ENCODE assay signal across 24 cellular contexts in genomic region chr2:199216253-199216652, GRCh38.
DNase-seq lines count a peak whose midpoint lies in the region; ATAC-seq and TF ChIP-seq lines count a peak whose summit lies in the region.
"Had no signal": no experiment of that assay in that cellular context is flagged by ENCODE, and none has a peak within 500 bp of the region (broad histone marks: within the 10 kb centered on the region; RNA-seq: fewer than 3 reads in every experiment).

No MANE protein-coding gene starts in this region.

- H3K4me3 ChIP-seq in BLaER1: no peak overlapping the region
- no peak overlapping the region for H3K4me3 ChIP-seq in testis
- H3K4me3 ChIP-seq in left ventricle myocardium inferior: no peak overlapping the region
- H3K4me3 ChIP-seq: GM23248, left lung, thoracic aorta had no signal

- H3K9me3 ChIP-seq in BLaER1 (peaks cover 7% of the 10 kb centered on the region), testis (no peaks in the 10 kb centered on the region), left ventricle myocardium inferior (replicated peaks) (peaks cover 21% of the 10 kb centered on the region)
- H3K9me3 ChIP-seq: BE2C had no signal

- peak; percentile 86 for ATAC-seq in GM19351 (IDR thresholded peaks at IDR 0.05; ENCODE audit: unreplicated experiment)
- peak; percentile 66 for ATAC-seq in HG02763 (IDR thresholded peaks at IDR 0.05; ENCODE audit: unreplicated experiment)
- peak; percentile 83 for ATAC-seq in HG03457 (IDR thresholded peaks at IDR 0.05; ENCODE audit: unreplicated experiment)
- ATAC-seq: effector memory CD8-positive, alpha-beta T cell; left lung; stimulated activated effector memory CD8-positive, alpha-beta T cell treated with anti-CD3 and anti-CD28 coated beads, Interleukin-12 subunit alpha, Interleukin-12 subunit beta, amount 100 ng/mL, for 72 hours had no signal

- H3K4me1 ChIP-seq in BLaER1 (peaks cover 6% of the 10 kb centered on the region; the same call in 1 of the 2 replicates), testis (no peaks in the 10 kb centered on the region), left ventricle myocardium inferior (no peaks in the 10 kb centered on the region)
- H3K4me1 ChIP-seq: BE2C, left lung had no signal

- H3K9ac ChIP-seq in BLaER1: no peak overlapping the region
- H3K9ac ChIP-seq: GM23248 had no signal

- 89 to 94% methylated on average over 3 of the region's 3 CpGs for WGBS in testis, 2 donors

- TF ChIP-seq CTCF in testis (IDR thresholded peaks at IDR 0.05) (no peak), left ventricle myocardium inferior (IDR thresholded peaks at IDR 0.05; ENCODE audit: borderline replicate concordance) (no peak)

- intact Hi-C loops in testis (cut with DNase I; ENCODE audit: low total_unique reads): no loop called here
- intact Hi-C loops in left ventricle myocardium inferior (cut with micrococcal nuclease): no loop called here

- H3K27ac ChIP-seq in BLaER1 (no peak overlapping the region), testis (no peak overlapping the region), left ventricle myocardium inferior (replicated peaks) (no peak overlapping the region)
- H3K27ac ChIP-seq: 22Rv1, GM23248, HL-60, left lung, thoracic aorta had no signal

- H3K27me3 ChIP-seq in BLaER1 (no peaks in the 10 kb centered on the region), testis (no peaks in the 10 kb centered on the region), left ventricle myocardium inferior (ENCODE audit: low read depth) (no peaks in the 10 kb centered on the region)
- H3K27me3 ChIP-seq: left lung had no signal

- TF ChIP-seq POLR2A in testis (IDR thresholded peaks at IDR 0.05): no peak

- no peak for DNase-seq in testis
- no peak for DNase-seq in dermis blood vessel endothelial cell
- DNase-seq in midbrain (lab: John Stamatoyannopoulos, UW): no peak
- no peak for DNase-seq in left ventricle myocardium inferior
- DNase-seq: activated CD4-positive, alpha-beta T cell treated with anti-CD3 and anti-CD28 coated beads, Interleukin-2, amount 10 ng/mL, durations not matched to agents 24 days and 14 days; activated CD8-positive, alpha-beta memory T cell treated with anti-CD3 and anti-CD28 coated beads, Interleukin-2, amount 50 U/mL, for 48 hours; activated naive CD4-positive, alpha-beta T cell; anterior cingulate cortex; BE2C; central memory CD4-positive, alpha-beta T cell; effector memory CD8-positive, alpha-beta T cell; GM23248; left lung; NCI-H2029; nucleus accumbens; SW 1271 had no signal

- peak overlapping the region; percentile 30; the same call in 1 of the 2 replicates for H3K4me2 ChIP-seq in BLaER1

- H4K20me1 ChIP-seq in BLaER1: no peaks in the 10 kb centered on the region

- H3K36me3 ChIP-seq in BLaER1: no peaks in the 10 kb centered on the region
- no peaks in the 10 kb centered on the region for H3K36me3 ChIP-seq in testis (ENCODE audit: low read depth, missing control alignments)
- no peaks in the 10 kb centered on the region for H3K36me3 ChIP-seq in left ventricle myocardium inferior
- H3K36me3 ChIP-seq: BE2C, left lung, thoracic aorta had no signal
